ENCODE assay signal across 1 cellular context in the genomic region with DNA sequence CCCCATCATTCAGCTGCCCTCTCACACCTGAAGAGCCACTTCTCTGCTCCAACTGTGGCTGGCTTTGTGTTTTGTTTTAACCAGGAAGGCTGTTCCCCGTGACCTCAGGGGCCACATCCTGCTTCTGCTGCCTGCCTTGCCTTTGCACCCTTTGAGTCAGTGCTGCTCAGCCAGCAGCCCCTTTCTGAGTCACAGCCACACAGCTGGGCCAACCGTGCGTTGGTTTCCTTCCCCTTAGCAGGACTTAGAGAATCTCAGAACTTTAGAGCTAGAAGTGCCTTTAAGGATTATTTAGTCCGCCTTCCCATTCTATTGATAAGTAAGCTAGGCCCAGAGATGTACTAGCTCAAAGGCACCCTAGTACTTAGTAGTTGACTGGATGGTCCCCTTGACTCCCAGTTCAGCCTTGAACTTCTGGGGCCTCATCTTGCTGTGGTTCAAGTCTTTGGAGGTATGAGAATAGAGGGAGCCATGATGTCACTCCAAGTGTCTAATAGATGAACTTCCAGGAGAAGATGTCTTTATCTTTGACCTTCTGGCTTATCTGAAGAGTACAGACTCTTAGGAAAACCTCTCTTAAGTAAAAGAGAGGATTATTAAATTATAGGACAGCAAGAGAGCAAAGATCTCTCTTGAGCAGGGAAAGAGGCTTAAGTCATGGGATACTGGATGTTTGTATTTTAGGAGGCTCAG.
TF ChIP-seq lines count a peak whose summit lies in the region.

No MANE protein-coding gene starts in this region.

TF ChIP-seq in GM23338, 12 proteins besides CTCF, POLR2A, EP300 and RAD21 (continued from another document):
- TF ChIP-seq, protein P1, sequence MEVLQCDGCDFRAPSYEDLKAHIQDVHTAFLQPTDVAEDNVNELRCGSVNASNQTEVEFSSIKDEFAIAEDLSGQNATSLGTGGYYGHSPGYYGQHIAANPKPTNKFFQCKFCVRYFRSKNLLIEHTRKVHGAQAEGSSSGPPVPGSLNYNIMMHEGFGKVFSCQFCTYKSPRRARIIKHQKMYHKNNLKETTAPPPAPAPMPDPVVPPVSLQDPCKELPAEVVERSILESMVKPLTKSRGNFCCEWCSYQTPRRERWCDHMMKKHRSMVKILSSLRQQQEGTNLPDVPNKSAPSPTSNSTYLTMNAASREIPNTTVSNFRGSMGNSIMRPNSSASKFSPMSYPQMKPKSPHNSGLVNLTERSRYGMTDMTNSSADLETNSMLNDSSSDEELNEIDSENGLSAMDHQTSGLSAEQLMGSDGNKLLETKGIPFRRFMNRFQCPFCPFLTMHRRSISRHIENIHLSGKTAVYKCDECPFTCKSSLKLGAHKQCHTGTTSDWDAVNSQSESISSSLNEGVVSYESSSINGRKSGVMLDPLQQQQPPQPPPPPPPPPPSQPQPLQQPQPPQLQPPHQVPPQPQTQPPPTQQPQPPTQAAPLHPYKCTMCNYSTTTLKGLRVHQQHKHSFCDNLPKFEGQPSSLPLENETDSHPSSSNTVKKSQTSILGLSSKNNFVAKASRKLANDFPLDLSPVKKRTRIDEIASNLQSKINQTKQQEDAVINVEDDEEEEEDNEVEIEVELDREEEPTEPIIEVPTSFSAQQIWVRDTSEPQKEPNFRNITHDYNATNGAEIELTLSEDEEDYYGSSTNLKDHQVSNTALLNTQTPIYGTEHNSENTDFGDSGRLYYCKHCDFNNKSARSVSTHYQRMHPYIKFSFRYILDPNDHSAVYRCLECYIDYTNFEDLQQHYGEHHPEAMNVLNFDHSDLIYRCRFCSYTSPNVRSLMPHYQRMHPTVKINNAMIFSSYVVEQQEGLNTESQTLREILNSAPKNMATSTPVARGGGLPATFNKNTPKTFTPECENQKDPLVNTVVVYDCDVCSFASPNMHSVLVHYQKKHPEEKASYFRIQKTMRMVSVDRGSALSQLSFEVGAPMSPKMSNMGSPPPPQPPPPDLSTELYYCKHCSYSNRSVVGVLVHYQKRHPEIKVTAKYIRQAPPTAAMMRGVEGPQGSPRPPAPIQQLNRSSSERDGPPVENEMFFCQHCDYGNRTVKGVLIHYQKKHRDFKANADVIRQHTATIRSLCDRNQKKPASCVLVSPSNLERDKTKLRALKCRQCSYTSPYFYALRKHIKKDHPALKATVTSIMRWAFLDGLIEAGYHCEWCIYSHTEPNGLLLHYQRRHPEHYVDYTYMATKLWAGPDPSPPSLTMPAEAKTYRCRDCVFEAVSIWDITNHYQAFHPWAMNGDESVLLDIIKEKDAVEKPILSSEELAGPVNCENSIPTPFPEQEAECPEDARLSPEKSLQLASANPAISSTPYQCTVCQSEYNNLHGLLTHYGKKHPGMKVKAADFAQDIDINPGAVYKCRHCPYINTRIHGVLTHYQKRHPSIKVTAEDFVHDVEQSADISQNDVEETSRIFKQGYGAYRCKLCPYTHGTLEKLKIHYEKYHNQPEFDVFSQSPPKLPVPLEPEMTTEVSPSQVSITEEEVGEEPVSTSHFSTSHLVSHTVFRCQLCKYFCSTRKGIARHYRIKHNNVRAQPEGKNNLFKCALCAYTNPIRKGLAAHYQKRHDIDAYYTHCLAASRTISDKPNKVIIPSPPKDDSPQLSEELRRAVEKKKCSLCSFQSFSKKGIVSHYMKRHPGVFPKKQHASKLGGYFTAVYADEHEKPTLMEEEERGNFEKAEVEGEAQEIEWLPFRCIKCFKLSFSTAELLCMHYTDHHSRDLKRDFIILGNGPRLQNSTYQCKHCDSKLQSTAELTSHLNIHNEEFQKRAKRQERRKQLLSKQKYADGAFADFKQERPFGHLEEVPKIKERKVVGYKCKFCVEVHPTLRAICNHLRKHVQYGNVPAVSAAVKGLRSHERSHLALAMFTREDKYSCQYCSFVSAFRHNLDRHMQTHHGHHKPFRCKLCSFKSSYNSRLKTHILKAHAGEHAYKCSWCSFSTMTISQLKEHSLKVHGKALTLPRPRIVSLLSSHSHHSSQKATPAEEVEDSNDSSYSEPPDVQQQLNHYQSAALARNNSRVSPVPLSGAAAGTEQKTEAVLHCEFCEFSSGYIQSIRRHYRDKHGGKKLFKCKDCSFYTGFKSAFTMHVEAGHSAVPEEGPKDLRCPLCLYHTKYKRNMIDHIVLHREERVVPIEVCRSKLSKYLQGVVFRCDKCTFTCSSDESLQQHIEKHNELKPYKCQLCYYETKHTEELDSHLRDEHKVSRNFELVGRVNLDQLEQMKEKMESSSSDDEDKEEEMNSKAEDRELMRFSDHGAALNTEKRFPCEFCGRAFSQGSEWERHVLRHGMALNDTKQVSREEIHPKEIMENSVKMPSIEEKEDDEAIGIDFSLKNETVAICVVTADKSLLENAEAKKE (CRISPR knock-in tag; IDR thresholded peaks at IDR 0.05), result no peak
- TF ChIP-seq POLR2AphosphoS5 (IDR thresholded peaks at IDR 0.05; ENCODE audit: low read depth) (no peak), CREB1 (CRISPR knock-in tag; IDR thresholded peaks at IDR 0.05; ENCODE audit: low read depth) (no peak), EZH2phosphoT487 (IDR thresholded peaks at IDR 0.05; ENCODE audit: unreplicated experiment) (no peak), ZNF331 (CRISPR knock-in tag; IDR thresholded peaks at IDR 0.05; ENCODE audit: low read depth) (no peak), STAT1 (IDR thresholded peaks at IDR 0.05; ENCODE audit: unreplicated experiment) (no peak)
- TF ChIP-seq, protein P2, sequence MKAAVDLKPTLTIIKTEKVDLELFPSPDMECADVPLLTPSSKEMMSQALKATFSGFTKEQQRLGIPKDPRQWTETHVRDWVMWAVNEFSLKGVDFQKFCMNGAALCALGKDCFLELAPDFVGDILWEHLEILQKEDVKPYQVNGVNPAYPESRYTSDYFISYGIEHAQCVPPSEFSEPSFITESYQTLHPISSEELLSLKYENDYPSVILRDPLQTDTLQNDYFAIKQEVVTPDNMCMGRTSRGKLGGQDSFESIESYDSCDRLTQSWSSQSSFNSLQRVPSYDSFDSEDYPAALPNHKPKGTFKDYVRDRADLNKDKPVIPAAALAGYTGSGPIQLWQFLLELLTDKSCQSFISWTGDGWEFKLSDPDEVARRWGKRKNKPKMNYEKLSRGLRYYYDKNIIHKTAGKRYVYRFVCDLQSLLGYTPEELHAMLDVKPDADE (IDR thresholded peaks at IDR 0.05), result no peak
